In genomic region chr17:8438441-8438840, GRCh38 we compare ENCODE assay signal across 28 cellular contexts. TPM values are rescaled to one million over a fixed set of nuclear protein-coding genes. Genes with fewer than 3 reads are reported as not detected.
DNase-seq lines count a peak whose midpoint lies in the region; ATAC-seq, FAIRE-seq and TF ChIP-seq lines count a peak whose summit lies in the region.
"Had no signal": no experiment of that assay in that cellular context is flagged by ENCODE, and none has a peak within 500 bp of the region (broad histone marks: within the 10 kb centered on the region; RNA-seq: fewer than 3 reads in every experiment).

No MANE protein-coding gene starts in this region.

- no peaks in the 10 kb centered on the region for H3K9me3 Mint-ChIP-seq in HFFc6
- H3K9me3 Mint-ChIP-seq: nephron progenitor cell had no signal

- no TSS peak for BruUV-seq in HepG2 (replicated peaks; lab: Mats Ljungman, UMichigan)

- H4K20me1 ChIP-seq in HepG2 (ENCODE audit: insufficient read depth, low read length) = peaks cover 35% of the 10 kb centered on the region
- H4K20me1 ChIP-seq in hepatocyte (ENCODE audit: insufficient read depth, poor library complexity, severe bottlenecking) = peaks cover 65% of the 10 kb centered on the region

- no peak for FAIRE-seq in HepG2 (lab: Jason Lieb, UNC)
- FAIRE-seq: colon, K562 had no signal

- peak overlapping the region; percentile 98 for H3K27ac Mint-ChIP-seq in T-helper 17 cell
- no peak overlapping the region for H3K27ac Mint-ChIP-seq in HFFc6
- H3K27ac Mint-ChIP-seq: nephron progenitor cell had no signal

- 91% methylated on average over 5 of the region's 5 CpGs for WGBS in HepG2 (ENCODE audit: low lambda C conversion rate)
- 80% methylated on average over 5 of the region's 5 CpGs for WGBS in right lobe of liver (ENCODE audit: insufficient coverage, low coverage, low lambda C conversion rate, missing lambda C conversion rate)
- 98% methylated on average over 5 of the region's 5 CpGs for WGBS in hepatocyte (ENCODE audit: low lambda C conversion rate, missing lambda C conversion rate)

- TF ChIP-seq EP300 in HepG2 (IDR thresholded peaks at IDR 0.05; ENCODE audit: low read depth in 2 of 2, low read length in 2 of 2) = no peak
- TF ChIP-seq EP300 in HepG2 (CRISPR knock-in tag; IDR thresholded peaks at IDR 0.05; ENCODE audit: borderline replicate concordance) = no peak

- H3K9me2 ChIP-seq in hepatocyte (replicated peaks; ENCODE audit: insufficient read depth) = no peaks in the 10 kb centered on the region

- H2AFZ ChIP-seq in HepG2 (ENCODE audit: low read length) (no peak overlapping the region), hepatocyte (no peak overlapping the region)
- H2AFZ ChIP-seq: parathyroid adenoma had no signal

- DNase-seq in HepG2 (ENCODE audit: low spot score) = no peak
- no peak for DNase-seq in right lobe of liver
- no peak for DNase-seq in T-helper 17 cell
- no peak for DNase-seq in hepatocyte (ENCODE audit: low spot score)
- DNase-seq in GM20000 (ENCODE audit: low spot score) = no peak
- no peak for DNase-seq in HFFc6
- no peak for DNase-seq in inferior parietal cortex (ENCODE audit: extremely low spot score)
- DNase-seq: activated CD8-positive, alpha-beta memory T cell treated with anti-CD3 and anti-CD28 coated beads for 24 hours; adrenal gland; DMS153; effector memory CD4-positive, alpha-beta T cell; foreskin keratinocyte; left ventricle myocardium inferior; MG63; NCI-H1417; NCI-H2081; NCI-H82; nephron progenitor cell; stimulated activated CD4-positive, alpha-beta T cell treated with anti-CD3 and anti-CD28 coated beads, Interleukin-4, amount 100 ng/mL, for 1 hour; stimulated activated naive CD8-positive, alpha-beta T cell treated with anti-CD3 and anti-CD28 coated beads, Interleukin-15, Interleukin-2, amounts not matched to agents 100 U/mL and 50 U/mL, for 24 hours; T-helper 9 cell; WERI-Rb-1 had no signal

- H3K79me2 ChIP-seq in HepG2 (ENCODE audit: insufficient read depth, low read length) (peaks cover 72% of the 10 kb centered on the region), hepatocyte (peaks cover 73% of the 10 kb centered on the region)

- intact Hi-C loops in HepG2 (cut with micrococcal nuclease; ENCODE audit: unreplicated experiment) (loop anchor here (10.0 kb wide), 1 partner anchor 54 kb away; the partner anchor contains the start of gene RPL26), right lobe of liver (cut with DNase I) (no loop called here)

- H3K27me3 Mint-ChIP-seq in T-helper 17 cell (no peaks in the 10 kb centered on the region), HFFc6 (ENCODE audit: insufficient read depth) (peaks cover 1% of the 10 kb centered on the region)

- no peak overlapping the region for H3K27ac ChIP-seq in HepG2 (ENCODE audit: extremely low read length, insufficient read depth, low read length)
- no peak overlapping the region for H3K27ac ChIP-seq in right lobe of liver
- H3K27ac ChIP-seq in hepatocyte = no peak overlapping the region
- H3K27ac ChIP-seq: adrenal gland, breast epithelium, foreskin keratinocyte, left ventricle myocardium inferior, parathyroid adenoma, WERI-Rb-1 had no signal

- no peak for ATAC-seq in HepG2
- ATAC-seq in right lobe of liver = no peak
- ATAC-seq in T-helper 17 cell = no peak
- ATAC-seq: foreskin keratinocyte; K562; stimulated activated naive CD8-positive, alpha-beta T cell treated with anti-CD3 and anti-CD28 coated beads, Interleukin-15, Interleukin-2, amounts not matched to agents 100 U/mL and 50 U/mL, for 24 hours had no signal

- H3K36me3 ChIP-seq in HepG2 (replicated peaks in 1 of 2; ENCODE audit: control insufficient read depth in 1 of 2, insufficient read depth in 2 of 2, low read length in 2 of 2) (peaks cover 0 to 13% of the 10 kb centered on the region in 2 experiments; a peak in 2 of 5 replicates), right lobe of liver (peaks cover 0 to 5% (median 0%) of the 10 kb centered on the region in 4 donors), hepatocyte (replicated peaks; ENCODE audit: insufficient read depth, low read depth) (no peaks in the 10 kb centered on the region)
- H3K36me3 ChIP-seq: breast epithelium, right atrium auricular region had no signal

- in situ Hi-C loops in HepG2 (cut with HindIII; ENCODE audit: extremely low pct_ligation_motif_present, low pct_unique_long_range_greater_than_20kb) = no loop called here

- H3K4me2 ChIP-seq in HepG2 (ENCODE audit: low read depth, low read length) (peak overlapping the region; percentile 73), hepatocyte (peak overlapping the region; percentile 81)

- H3K27me3 ChIP-seq in HepG2 (ENCODE audit: control insufficient read depth in 1 of 2, insufficient read depth in 2 of 2, low read length in 2 of 2) (no peaks in the 10 kb centered on the region; a peak in 1 of 5 replicates), right lobe of liver (no peaks in the 10 kb centered on the region), hepatocyte (no peaks in the 10 kb centered on the region)
- H3K27me3 ChIP-seq: adrenal gland, breast epithelium, foreskin keratinocyte, MG63, right atrium auricular region had no signal

- CTCF ChIA-PET in HepG2 (lab: Yijun Ruan, JAX; ENCODE audit: low intra/inter-chr PET ratio, low total read pairs) = interaction anchor here (0.8 kb wide), 1 partner anchor 28 kb away, joined by 3 read pairs; no protein-coding TSS in a partner anchor

- peaks cover 2% of the 10 kb centered on the region for H3K36me3 Mint-ChIP-seq in T-helper 17 cell (ENCODE audit: low read depth)
- H3K36me3 Mint-ChIP-seq in HFFc6 (ENCODE audit: low read depth) = peaks cover 21% of the 10 kb centered on the region

- TF ChIP-seq CTCF in HepG2 (CRISPR knock-in tag; IDR thresholded peaks at IDR 0.05) (no peak), right lobe of liver (IDR thresholded peaks at IDR 0.05) (no peak), hepatocyte (IDR thresholded peaks at IDR 0.05; ENCODE audit: poor library complexity) (no peak), GM20000 (IDR thresholded peaks at IDR 0.05; ENCODE audit: extremely low read depth, missing control alignments) (no peak), HFFc6 (IDR thresholded peaks at IDR 0.05) (no peak)

- H3K4me1 ChIP-seq in HepG2 (ENCODE audit: insufficient read depth, low read length) (peaks cover 59% of the 10 kb centered on the region), right lobe of liver (peaks cover 0 to 36% (median 5%) of the 10 kb centered on the region in 4 donors), hepatocyte (ENCODE audit: insufficient read depth) (peaks cover 8% of the 10 kb centered on the region)
- H3K4me1 ChIP-seq: breast epithelium, parathyroid adenoma had no signal

- peak overlapping the region; percentile 64 for H3K4me3 Mint-ChIP-seq in T-helper 17 cell
- H3K4me3 Mint-ChIP-seq in HFFc6 = no peak overlapping the region

- POLR2A ChIA-PET in HepG2 (lab: Yijun Ruan, JAX) = interaction anchor here (2.1 kb wide), 1 partner anchor 18 kb away, joined by 10 read pairs; no protein-coding TSS in a partner anchor

- H3K4me1 Mint-ChIP-seq in T-helper 17 cell (peaks cover 41% of the 10 kb centered on the region), HFFc6 (ENCODE audit: low read depth) (peaks cover 49% of the 10 kb centered on the region)

- no peak for TF ChIP-seq RAD21 in HepG2 (CRISPR knock-in tag; IDR thresholded peaks at IDR 0.05)

- TF ChIP-seq POLR2A in HepG2 (IDR thresholded peaks at IDR 0.05; ENCODE audit: insufficient read depth in 1 of 2, low read depth in 2 of 2, low read length in 2 of 2) (no peak), right lobe of liver (IDR thresholded peaks at IDR 0.05) (no peak)

- no peaks in the 10 kb centered on the region for H3K9me3 ChIP-seq in HepG2 (ENCODE audit: low read length)
- H3K9me3 ChIP-seq in right lobe of liver = no peaks in the 10 kb centered on the region
- no peaks in the 10 kb centered on the region for H3K9me3 ChIP-seq in T-helper 17 cell (ENCODE audit: control insufficient read depth, low read length, poor library complexity, severe bottlenecking)
- no peaks in the 10 kb centered on the region for H3K9me3 ChIP-seq in hepatocyte (ENCODE audit: low read depth)
- H3K9me3 ChIP-seq: adrenal gland, breast epithelium, left ventricle myocardium inferior, MG63, right atrium auricular region, thoracic aorta had no signal

- H3K4me3 ChIP-seq in HepG2 (replicated peaks in 1 of 3; ENCODE audit: insufficient read depth in 1 of 3, low read depth in 2 of 3, low read length in 3 of 3) = no peak overlapping the region
- no peak overlapping the region for H3K4me3 ChIP-seq in right lobe of liver
- H3K4me3 ChIP-seq in hepatocyte = no peak overlapping the region
- H3K4me3 ChIP-seq: adrenal gland, breast epithelium, K562, MG63, right atrium auricular region had no signal

- no peak overlapping the region for H3K9ac ChIP-seq in HepG2 (ENCODE audit: insufficient read depth, low read depth, low read length)
- H3K9ac ChIP-seq: parathyroid adenoma had no signal

RNA-seq across cellular contexts. Expression of gene NDEL1, which starts 2.8 kb away (rescaled TPM):
- 47.8 and 59.8 TPM in 2 replicates for total RNA-seq in HepG2 (2016; rRNA removed; fragmentation: Illumina TruSeq; extraction: Trizol)
- 23.8 and 26.3 TPM in 2 replicates for total RNA-seq in HepG2 (2016; cell fraction: cytosol; rRNA removed; fragmentation: Illumina TruSeq; extraction: Trizol; ENCODE audit: low read depth)
- 40.4 and 58.0 TPM in 2 replicates for total RNA-seq in HepG2 (2016; cell fraction: insoluble cytoplasmic fraction; rRNA removed; fragmentation: Illumina TruSeq; extraction: Trizol)
- total RNA-seq in HepG2 (2016; cell fraction: membrane; rRNA removed; fragmentation: Illumina TruSeq; extraction: Trizol) = 38.8 and 39.0 TPM in 2 replicates
- 76.2 and 88.4 TPM in 2 replicates for total RNA-seq in HepG2 (2016; cell fraction: nucleus; rRNA removed; fragmentation: Illumina TruSeq; extraction: Trizol)
- polyA plus RNA-seq in HepG2 (2011; rRNA removed) = 119 and 153 TPM in 2 replicates
- polyA plus RNA-seq in HepG2 (2011; cell fraction: cytosol; rRNA removed) = 90.0 and 106 TPM in 2 replicates
- 348 and 472 TPM in 2 replicates for polyA plus RNA-seq in HepG2 (2011; cell fraction: nucleus; rRNA removed)
- 71.7 and 87.0 TPM in 2 replicates for polyA plus RNA-seq in HepG2 (2012)
- polyA plus RNA-seq in HepG2 (2016; cell fraction: cytosol; fragmentation: Illumina TruSeq; extraction: Trizol; ENCODE audit: low read depth) = 9.5 and 11.4 TPM in 2 replicates
- polyA plus RNA-seq in HepG2 (2016; cell fraction: insoluble cytoplasmic fraction; fragmentation: Illumina TruSeq; extraction: Trizol; ENCODE audit: low read depth) = 50.5 and 54.1 TPM in 2 replicates
- 25.5 and 26.4 TPM in 2 replicates for polyA plus RNA-seq in HepG2 (2016; cell fraction: membrane; fragmentation: Illumina TruSeq; extraction: Trizol; ENCODE audit: low read depth)
- polyA plus RNA-seq in HepG2 (2016; cell fraction: nucleus; fragmentation: Illumina TruSeq; extraction: Trizol; ENCODE audit: insufficient read depth, low read depth) = 93.0 and 99.2 TPM in 2 replicates
- polyA minus RNA-seq in HepG2 (2011; rRNA and poly(A)+ RNA removed; ENCODE audit: low replicate concordance) = 50.7 and 124 TPM in 2 replicates
- polyA minus RNA-seq in HepG2 (2011; cell fraction: cytosol; rRNA and poly(A)+ RNA removed) = 38.6 and 48.1 TPM in 2 replicates
- polyA minus RNA-seq in HepG2 (2011; cell fraction: nucleus; rRNA and poly(A)+ RNA removed) = 217 and 240 TPM in 2 replicates
- total RNA-seq in right lobe of liver = 10 to 100 TPM; 22.2 to 34.9 (median 28.4) TPM
- total RNA-seq in T-helper 17 cell = 100 to 1,000 TPM; 259 to 267 TPM
- total RNA-seq in hepatocyte = 60.7 and 66.3 TPM in 2 replicates
- polyA plus RNA-seq in hepatocyte = 46.1 and 51.1 TPM in 2 replicates
- 10 to 100 TPM; 65.4 to 79.1 (median 69.2) TPM for total RNA-seq in HFFc6 (2021; fragmentation: NEBNext Ultra II Directional; extraction: Animal tissue kit (Norgen Biotek cat#: 25700))

RNA-seq across cellular contexts. Expression of gene RNF222, which starts 40.8 kb away (rescaled TPM):
- total RNA-seq in HepG2 (2016; rRNA removed; fragmentation: Illumina TruSeq; extraction: Trizol) (not detected in 2 replicates), right lobe of liver (not detected), T-helper 17 cell (under 1 TPM; 0.52 to 0.62 TPM), hepatocyte (not detected in 2 replicates)
- 0.20 and 0.26 TPM in 2 replicates for total RNA-seq in HepG2 (2016; cell fraction: cytosol; rRNA removed; fragmentation: Illumina TruSeq; extraction: Trizol; ENCODE audit: low read depth)
- not detected in 2 replicates for total RNA-seq in HepG2 (2016; cell fraction: insoluble cytoplasmic fraction; rRNA removed; fragmentation: Illumina TruSeq; extraction: Trizol)
- 0.06 and 0.07 TPM in 2 replicates for total RNA-seq in HepG2 (2016; cell fraction: membrane; rRNA removed; fragmentation: Illumina TruSeq; extraction: Trizol)
- not detected in 2 replicates for total RNA-seq in HepG2 (2016; cell fraction: nucleus; rRNA removed; fragmentation: Illumina TruSeq; extraction: Trizol)
- polyA plus RNA-seq in HepG2 (2011; rRNA removed) (0.04 TPM in 1 of 2 replicates, not detected in the other), hepatocyte (not detected in 2 replicates)
- not detected in 2 replicates for polyA plus RNA-seq in HepG2 (2011; cell fraction: cytosol; rRNA removed)
- not detected in 2 replicates for polyA plus RNA-seq in HepG2 (2011; cell fraction: nucleus; rRNA removed)
- polyA plus RNA-seq in HepG2 (2012) = not detected in 2 replicates
- 0.08 and 0.11 TPM in 2 replicates for polyA plus RNA-seq in HepG2 (2016; cell fraction: cytosol; fragmentation: Illumina TruSeq; extraction: Trizol; ENCODE audit: low read depth)
- not detected in 2 replicates for polyA plus RNA-seq in HepG2 (2016; cell fraction: insoluble cytoplasmic fraction; fragmentation: Illumina TruSeq; extraction: Trizol; ENCODE audit: low read depth)
- not detected in 2 replicates for polyA plus RNA-seq in HepG2 (2016; cell fraction: membrane; fragmentation: Illumina TruSeq; extraction: Trizol; ENCODE audit: low read depth)
- not detected in 2 replicates for polyA plus RNA-seq in HepG2 (2016; cell fraction: nucleus; fragmentation: Illumina TruSeq; extraction: Trizol; ENCODE audit: insufficient read depth, low read depth)
- not detected in 2 replicates for polyA minus RNA-seq in HepG2 (2011; rRNA and poly(A)+ RNA removed; ENCODE audit: low replicate concordance)
- not detected in 2 replicates for polyA minus RNA-seq in HepG2 (2011; cell fraction: cytosol; rRNA and poly(A)+ RNA removed)
- not detected in 2 replicates for polyA minus RNA-seq in HepG2 (2011; cell fraction: nucleus; rRNA and poly(A)+ RNA removed)
- total RNA-seq in HFFc6 (2021; fragmentation: NEBNext Ultra II Directional; extraction: Animal tissue kit (Norgen Biotek cat#: 25700)) = not detected
- total RNA-seq: adrenal gland, breast epithelium, K562, left ventricle myocardium inferior, right atrium auricular region had no signal
- polyA plus RNA-seq: adrenal gland, K562 had no signal

RNA-seq across cellular contexts. Expression of gene RPL26, which starts 55.4 kb away (rescaled TPM):
- total RNA-seq in HepG2 (2016; rRNA removed; fragmentation: Illumina TruSeq; extraction: Trizol) (2,817 and 3,645 TPM in 2 replicates), right lobe of liver (1,000 to 10,000 TPM in 2 of 6 experiments, 100 to 1,000 TPM in 4; 467 to 1,753 (median 509) TPM), T-helper 17 cell (1,000 to 10,000 TPM; 2,731 to 2,885 TPM), hepatocyte (3,628 and 3,816 TPM in 2 replicates)
- 4,334 and 5,043 TPM in 2 replicates for total RNA-seq in HepG2 (2016; cell fraction: cytosol; rRNA removed; fragmentation: Illumina TruSeq; extraction: Trizol; ENCODE audit: low read depth)
- 2,923 and 3,794 TPM in 2 replicates for total RNA-seq in HepG2 (2016; cell fraction: insoluble cytoplasmic fraction; rRNA removed; fragmentation: Illumina TruSeq; extraction: Trizol)
- total RNA-seq in HepG2 (2016; cell fraction: membrane; rRNA removed; fragmentation: Illumina TruSeq; extraction: Trizol) = 6,387 and 7,049 TPM in 2 replicates
- total RNA-seq in HepG2 (2016; cell fraction: nucleus; rRNA removed; fragmentation: Illumina TruSeq; extraction: Trizol) = 834 and 897 TPM in 2 replicates
- polyA plus RNA-seq in HepG2 (2011; rRNA removed) (3,026 and 3,529 TPM in 2 replicates), hepatocyte (403 and 411 TPM in 2 replicates)
- 2,378 and 3,844 TPM in 2 replicates for polyA plus RNA-seq in HepG2 (2011; cell fraction: cytosol; rRNA removed)
- polyA plus RNA-seq in HepG2 (2011; cell fraction: nucleus; rRNA removed) = 542 and 966 TPM in 2 replicates
- 4,466 and 4,951 TPM in 2 replicates for polyA plus RNA-seq in HepG2 (2012)
- polyA plus RNA-seq in HepG2 (2016; cell fraction: cytosol; fragmentation: Illumina TruSeq; extraction: Trizol; ENCODE audit: low read depth) = 4,868 and 4,969 TPM in 2 replicates
- 3,325 and 3,753 TPM in 2 replicates for polyA plus RNA-seq in HepG2 (2016; cell fraction: insoluble cytoplasmic fraction; fragmentation: Illumina TruSeq; extraction: Trizol; ENCODE audit: low read depth)
- 5,785 and 5,833 TPM in 2 replicates for polyA plus RNA-seq in HepG2 (2016; cell fraction: membrane; fragmentation: Illumina TruSeq; extraction: Trizol; ENCODE audit: low read depth)
- 1,493 and 1,589 TPM in 2 replicates for polyA plus RNA-seq in HepG2 (2016; cell fraction: nucleus; fragmentation: Illumina TruSeq; extraction: Trizol; ENCODE audit: insufficient read depth, low read depth)
- polyA minus RNA-seq in HepG2 (2011; rRNA and poly(A)+ RNA removed; ENCODE audit: low replicate concordance) = 260 and 659 TPM in 2 replicates
- 471 and 569 TPM in 2 replicates for polyA minus RNA-seq in HepG2 (2011; cell fraction: cytosol; rRNA and poly(A)+ RNA removed)
- polyA minus RNA-seq in HepG2 (2011; cell fraction: nucleus; rRNA and poly(A)+ RNA removed) = 235 and 442 TPM in 2 replicates
- total RNA-seq in HFFc6 (2021; fragmentation: NEBNext Ultra II Directional; extraction: Animal tissue kit (Norgen Biotek cat#: 25700)) = 1,000 to 10,000 TPM; 1,301 to 1,432 (median 1,370) TPM
